In genomic region chr16:84614914-84615813, GRCh38 we compare ENCODE assay signal across 2 cellular contexts.
TF ChIP-seq lines count a peak whose summit lies in the region.

No MANE protein-coding gene starts in this region.

TF ChIP-seq in IMR-90, 13 proteins besides CTCF, POLR2A, EP300 and RAD21:
- no peak for TF ChIP-seq MAFK (IDR thresholded peaks at IDR 0.05; ENCODE audit: low read depth, low read length)
- no peak for TF ChIP-seq MAZ (IDR thresholded peaks at IDR 0.05; ENCODE audit: borderline replicate concordance, low read depth, low read length)
- TF ChIP-seq RFX5 (IDR thresholded peaks at IDR 0.05; ENCODE audit: low read depth, low read length): no peak
- TF ChIP-seq CEBPB (IDR thresholded peaks at IDR 0.05; ENCODE audit: low read depth, low read length): no peak
- TF ChIP-seq SMC3 (IDR thresholded peaks at IDR 0.05; ENCODE audit: low read depth, low read length): no peak
- no peak for TF ChIP-seq NFE2L2 (IDR thresholded peaks at IDR 0.05; ENCODE audit: low read depth, low read length)
- no peak for TF ChIP-seq MXI1 (IDR thresholded peaks at IDR 0.05; ENCODE audit: borderline replicate concordance, low read depth, low read length)
- TF ChIP-seq RCOR1 (IDR thresholded peaks at IDR 0.05; ENCODE audit: insufficient replicate concordance, low read length): no peak
- TF ChIP-seq BHLHE40 (IDR thresholded peaks at IDR 0.05; ENCODE audit: low read depth, low read length): no peak

TF ChIP-seq in neural cell, 6 proteins besides CTCF, POLR2A, EP300 and RAD21:
- no peak for TF ChIP-seq TAF1 (IDR thresholded peaks at IDR 0.05; ENCODE audit: low read depth)
- TF ChIP-seq POLR2AphosphoS5 (IDR thresholded peaks at IDR 0.05): no peak
- TF ChIP-seq EZH2 (IDR thresholded peaks at IDR 0.05; ENCODE audit: borderline replicate concordance, insufficient read depth, low read length, poor library complexity, severe bottlenecking): no peak
- no peak for TF ChIP-seq SMC3 (conservative IDR thresholded peaks at IDR 0.05; ENCODE audit: poor library complexity)
- no peak for TF ChIP-seq REST (IDR thresholded peaks at IDR 0.05; ENCODE audit: borderline replicate concordance)
- TF ChIP-seq MXI1 (conservative IDR thresholded peaks at IDR 0.05; ENCODE audit: poor library complexity, severe bottlenecking): no peak
